In the genomic region with DNA sequence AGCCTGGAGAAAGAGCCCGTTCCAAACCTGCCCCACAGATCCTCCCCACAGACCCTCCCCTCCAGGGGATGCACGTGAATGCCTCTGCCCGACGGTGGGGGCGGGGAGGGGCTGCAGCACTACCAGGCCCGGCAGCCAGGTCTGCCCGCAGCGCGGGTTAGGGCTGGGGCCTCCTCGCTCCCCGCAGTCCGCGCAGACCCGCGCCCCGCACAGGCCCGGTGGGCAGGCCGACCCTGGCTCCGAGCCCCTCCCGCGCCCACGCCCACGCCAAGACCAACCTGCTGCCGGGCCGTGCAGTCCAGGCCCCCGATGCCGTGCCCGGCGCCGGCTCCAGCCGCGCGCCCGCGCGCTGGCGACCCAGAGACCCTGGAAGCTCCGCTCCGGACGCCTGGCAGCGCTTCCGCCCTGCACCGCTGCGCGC, we compare ENCODE assay signal across 8 cellular contexts. TPM values are rescaled to one million over a fixed set of nuclear protein-coding genes. Genes with fewer than 3 reads are reported as not detected.
A peak's percentile ranks its signal among the peaks of the same experiment; 100 is the strongest.
DNase-seq lines count a peak whose midpoint lies in the region; ATAC-seq, FAIRE-seq and TF ChIP-seq lines count a peak whose summit lies in the region.

A gene with protein sequence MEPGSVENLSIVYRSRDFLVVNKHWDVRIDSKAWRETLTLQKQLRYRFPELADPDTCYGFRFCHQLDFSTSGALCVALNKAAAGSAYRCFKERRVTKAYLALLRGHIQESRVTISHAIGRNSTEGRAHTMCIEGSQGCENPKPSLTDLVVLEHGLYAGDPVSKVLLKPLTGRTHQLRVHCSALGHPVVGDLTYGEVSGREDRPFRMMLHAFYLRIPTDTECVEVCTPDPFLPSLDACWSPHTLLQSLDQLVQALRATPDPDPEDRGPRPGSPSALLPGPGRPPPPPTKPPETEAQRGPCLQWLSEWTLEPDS (minus strand): TSS at position 404 of the 421 bp plus-strand sequence. CDS start 644 bp downstream, outside the sequence.

- POLR2A ChIA-PET in GM12878 (lab: Charles Lee): interaction anchor here (1.0 to 2.1 kb wide), 4 partner anchors 19 to 918 kb away, joined by 3 to 12 read pairs (median 4); partner anchors contain the start of genes ANTKMT, MAPK8IP3 and METRN

- BruUV-seq in GM12878 (replicated peaks; lab: Mats Ljungman, UMichigan): no TSS peak

- peaks cover 51% of the 10 kb centered on the region for H3K36me3 Mint-ChIP-seq in activated T-cell treated with anti-CD3 and anti-CD28 coated beads, Interleukin-2, amount 50 U/mL, for 24 hours (ENCODE audit: low read depth)

- no peaks in the 10 kb centered on the region for H3K27me3 ChIP-seq in GM12878 (replicated peaks in 1 of 2; ENCODE audit: control insufficient read depth in 2 of 2, insufficient read depth in 2 of 2, low read length in 1 of 2)
- peaks cover 7% of the 10 kb centered on the region for H3K27me3 ChIP-seq in lower lobe of right lung (ENCODE audit: low read depth)
- peaks cover 0 to 11% of the 10 kb centered on the region in 2 donors for H3K27me3 ChIP-seq in tibial artery

- peaks cover 0 to 19% of the 10 kb centered on the region in 2 experiments; a peak in 2 of 4 replicates for H3K36me3 ChIP-seq in GM12878 (ENCODE audit: control insufficient read depth in 2 of 2, insufficient read depth in 2 of 2, low read length in 1 of 2)
- H3K36me3 ChIP-seq in lower lobe of right lung: peaks cover 12% of the 10 kb centered on the region
- H3K36me3 ChIP-seq in tibial artery: peaks cover 0 to 20% (median 0%) of the 10 kb centered on the region in 3 donors

- peak within 1 kb of the TSS; percentile 85 for H3K4me2 ChIP-seq in GM12878 (ENCODE audit: control insufficient read depth, insufficient read depth)

- H3K27ac ChIP-seq in GM12878 (ENCODE audit: control insufficient read depth, insufficient read depth): peak within 1 kb of the TSS; percentile 69
- peak within 1 kb of the TSS; percentile 81 for H3K27ac ChIP-seq in lower lobe of right lung
- peak within 1 kb of the TSS; percentile 71 to 75 for H3K27ac ChIP-seq in tibial artery

- H3K4me1 Mint-ChIP-seq in activated T-cell treated with anti-CD3 and anti-CD28 coated beads, Interleukin-2, amount 50 U/mL, for 24 hours (ENCODE audit: low read depth): peaks cover 18% of the 10 kb centered on the region

- H3K9me3 Mint-ChIP-seq in activated T-cell treated with anti-CD3 and anti-CD28 coated beads, Interleukin-2, amount 50 U/mL, for 24 hours: no peaks in the 10 kb centered on the region

- ATAC-seq in GM12878 (peak; percentile 43), lower lobe of right lung (peak; percentile 0 to 2), GM19467 (IDR thresholded peaks at IDR 0.05; ENCODE audit: unreplicated experiment) (no peak)

- H3K79me2 ChIP-seq in GM12878 (ENCODE audit: control insufficient read depth, insufficient read depth, low read length): peaks cover 24% of the 10 kb centered on the region

- SMC1A ChIA-PET in GM12878 (lab: Charles Lee; ENCODE audit: uncharacterized antibody, unreplicated experiment): interaction anchor here (1.1 to 1.5 kb wide), 2 partner anchors 68 to 76 kb away, joined by 3 to 5 read pairs; no protein-coding TSS in a partner anchor

- RAD21 ChIA-PET in GM12878 (lab: Charles Lee; ENCODE audit: unreplicated experiment): interaction anchor here (1.1 to 1.6 kb wide), 4 partner anchors 50 to 76 kb away, joined by 5 to 10 read pairs (median 8); partner anchors contain the start of gene ANTKMT

- intact Hi-C loops in GM12878 (cut with micrococcal nuclease; ENCODE audit: unreplicated experiment): loop anchor here (5.0 kb wide), 1 partner anchor 46 kb away; the partner anchor contains the start of gene CIAO3
- intact Hi-C loops in lower lobe of right lung (cut with DNase I): no loop called here
- intact Hi-C loops in tibial artery (cut with DNase I; ENCODE audit: low total_unique reads): loop anchor here (2.0 kb wide), 1 partner anchor 75 kb away; no protein-coding TSS in a partner anchor

- CTCF ChIA-PET in GM12878 (lab: Yijun Ruan, JAX): interaction anchor here (0.6 to 5.2 kb wide), 3 partner anchors 42 to 76 kb away, joined by 4 to 32 read pairs (median 5); no protein-coding TSS in a partner anchor

- FAIRE-seq in GM12878 (lab: Jason Lieb, UNC): no peak

- H3K27me3 Mint-ChIP-seq in activated T-cell treated with anti-CD3 and anti-CD28 coated beads, Interleukin-2, amount 50 U/mL, for 24 hours: no peaks in the 10 kb centered on the region

- no peak for DNase-seq in activated T-cell treated with anti-CD3 and anti-CD28 coated beads, Interleukin-2, amount 50 U/mL, for 24 hours
- no peak for DNase-seq in activated T-cell treated with anti-CD3 and anti-CD28 coated beads, Interleukin-2, amount 50 U/mL, for 48 hours
- DNase-seq in HT-29 (ENCODE audit: low spot score) (no peak), GM12878 (ENCODE audit: low read depth, low spot score) (no peak), lower lobe of right lung (peak; percentile 64), tibial artery (no peak), T1000 (lab: John Stamatoyannopoulos, UW) (no peak)

- H3K4me1 ChIP-seq in GM12878 (ENCODE audit: control insufficient read depth, insufficient read depth, low read length) (peaks cover 9% of the 10 kb centered on the region), lower lobe of right lung (peaks cover 27% of the 10 kb centered on the region), tibial artery (peaks cover 0 to 42% (median 21%) of the 10 kb centered on the region in 4 donors)

- WGBS in GM12878 (ENCODE audit: insufficient coverage, insufficient replicate concordance, low lambda C conversion rate, missing lambda C conversion rate): 1% methylated on average over 33 of the region's 45 CpGs

- in situ Hi-C loops in GM12878 (cut with MboI): loop anchor here (5.0 kb wide), 2 partner anchors 46 to 76 kb away; partner anchors contain the start of gene CIAO3

- H3K9me3 ChIP-seq in GM12878 (replicated peaks; ENCODE audit: control insufficient read depth, insufficient read depth, low read length) (no peaks in the 10 kb centered on the region), lower lobe of right lung (no peaks in the 10 kb centered on the region), tibial artery (no peaks in the 10 kb centered on the region)

- peak; percentile 78 for TF ChIP-seq POLR2A in GM12878 (IDR thresholded peaks at IDR 0.05; ENCODE audit: low read depth, low read length)

- H3K9ac ChIP-seq in GM12878 (ENCODE audit: control insufficient read depth, insufficient read depth, low read length): peak within 1 kb of the TSS; percentile 90

- peak within 1 kb of the TSS; percentile 89 for H3K4me3 ChIP-seq in GM12878
- H3K4me3 ChIP-seq in lower lobe of right lung: peak within 1 kb of the TSS; percentile 88
- H3K4me3 ChIP-seq in tibial artery: peak within 1 kb of the TSS; percentile 92 to 100

- H3K4me3 Mint-ChIP-seq in activated T-cell treated with anti-CD3 and anti-CD28 coated beads, Interleukin-2, amount 50 U/mL, for 24 hours: peak within 1 kb of the TSS; percentile 93

- H3K27ac Mint-ChIP-seq in activated T-cell treated with anti-CD3 and anti-CD28 coated beads, Interleukin-2, amount 50 U/mL, for 24 hours: peak within 1 kb of the TSS; percentile 90

- TF ChIP-seq RAD21 in GM12878 (IDR thresholded peaks at IDR 0.05; ENCODE audit: insufficient read depth, low read depth, low read length): no peak

- no peaks in the 10 kb centered on the region for H4K20me1 ChIP-seq in GM12878 (ENCODE audit: control insufficient read depth, insufficient read depth)

- TF ChIP-seq CTCF in GM12878 (IDR thresholded peaks at IDR 0.05 in 2 of 3, conservative IDR thresholded peaks at IDR 0.05 in 1 of 3; ENCODE audit: control insufficient read depth in 2 of 3, extremely low read depth in 1 of 3, insufficient read depth in 1 of 3, low read depth in 3 of 3, low read length in 3 of 3) (no peak), lower lobe of right lung (IDR thresholded peaks at IDR 0.05) (peak; percentile 8), tibial artery (IDR thresholded peaks at IDR 0.05) (no peak)

- TF ChIP-seq EP300 in GM12878 (IDR thresholded peaks at IDR 0.05; ENCODE audit: borderline replicate concordance in 1 of 2, control insufficient read depth in 1 of 2, low read depth in 2 of 2, low read length in 2 of 2): no peak

- peak within 1 kb of the TSS; percentile 89 for H2AFZ ChIP-seq in GM12878 (ENCODE audit: control insufficient read depth, low read depth, low read length)

TF ChIP-seq in GM12878, 131 proteins besides CTCF, POLR2A, EP300 and RAD21 (continues in another document):
- TF ChIP-seq CREM (IDR thresholded peaks at IDR 0.05; ENCODE audit: low read depth) (no peak), NR2F1 (conservative IDR thresholded peaks at IDR 0.05) (peak; percentile 38; the same call in 1 of the 2 replicates), POU2F2 (IDR thresholded peaks at IDR 0.05; ENCODE audit: borderline replicate concordance, low read depth, low read length) (no peak), SREBF2 (IDR thresholded peaks at IDR 0.05; ENCODE audit: low read length) (no peak)
- TF ChIP-seq, protein P1, sequence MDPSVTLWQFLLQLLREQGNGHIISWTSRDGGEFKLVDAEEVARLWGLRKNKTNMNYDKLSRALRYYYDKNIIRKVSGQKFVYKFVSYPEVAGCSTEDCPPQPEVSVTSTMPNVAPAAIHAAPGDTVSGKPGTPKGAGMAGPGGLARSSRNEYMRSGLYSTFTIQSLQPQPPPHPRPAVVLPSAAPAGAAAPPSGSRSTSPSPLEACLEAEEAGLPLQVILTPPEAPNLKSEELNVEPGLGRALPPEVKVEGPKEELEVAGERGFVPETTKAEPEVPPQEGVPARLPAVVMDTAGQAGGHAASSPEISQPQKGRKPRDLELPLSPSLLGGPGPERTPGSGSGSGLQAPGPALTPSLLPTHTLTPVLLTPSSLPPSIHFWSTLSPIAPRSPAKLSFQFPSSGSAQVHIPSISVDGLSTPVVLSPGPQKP (IDR thresholded peaks at IDR 0.05; ENCODE audit: low read depth, low read length): no peak

RNA-seq across cellular contexts. Expression of the gene that starts here (rescaled TPM):
- 147 and 148 TPM in 2 replicates for total RNA-seq in HT-29 (2014; rRNA removed; shearing (Covaris generic))
- total RNA-seq in GM12878 (2013; cell fraction: nucleolus; rRNA removed): 17.3 and 24.3 TPM in 2 replicates
- 40.9 and 48.3 TPM in 2 replicates for total RNA-seq in GM12878 (2014; rRNA removed)
- 7.3 and 9.7 TPM in 2 replicates for total RNA-seq in GM12878 (2014; rRNA removed; fragmentation: Illumina TruSeq; extraction: Trizol)
- 47.4 and 49.7 TPM in 2 replicates for total RNA-seq in GM12878 (2021)
- 5.8 TPM for polyA plus RNA-seq in GM12878 (2011; ENCODE audit: low read depth)
- 3.4 and 9.4 TPM in 2 replicates for polyA plus RNA-seq in GM12878 (2011; rRNA removed)
- polyA plus RNA-seq in GM12878 (2011; cell fraction: cytosol; rRNA removed): 22.4 and 31.5 TPM in 2 replicates
- polyA plus RNA-seq in GM12878 (2011; cell fraction: nucleus; rRNA removed): 62.1 and 77.9 TPM in 2 replicates
- 16.2 and 19.5 TPM in 2 replicates for polyA plus RNA-seq in GM12878 (2012)
- polyA plus RNA-seq in GM12878 (2014; fragmentation: Illumina TruSeq; extraction: Trizol): 0.36 and 4.0 TPM in 2 replicates
- polyA plus RNA-seq in GM12878 (2014; fragmentation: Nextera tagmentation; extraction: Ambion mirVana): 1 to 10 TPM in 1 of 2 experiments, under 1 TPM in 1; 0.55 to 1.2 TPM
- 49.9 and 67.3 TPM in 2 replicates for polyA plus RNA-seq in GM12878 (2014; rRNA removed)
- polyA plus RNA-seq in GM12878 (2016; fragmentation: Nextera tagmentation; extraction: Ambion mirVana): 10 to 100 TPM; 32.4 to 43.1 TPM
- polyA minus RNA-seq in GM12878 (2011; rRNA and poly(A)+ RNA removed): 6.1 and 17.2 TPM in 2 replicates
- 8.7 and 15.1 TPM in 2 replicates for polyA minus RNA-seq in GM12878 (2011; cell fraction: cytosol; rRNA and poly(A)+ RNA removed)
- polyA minus RNA-seq in GM12878 (2011; cell fraction: nucleus; rRNA and poly(A)+ RNA removed): 27.2 and 44.4 TPM in 2 replicates
- total RNA-seq in lower lobe of right lung: 16.3 TPM
